In genomic region chrX:151359931-151360871, GRCh38 we compare ENCODE assay signal across 9 cellular contexts.
A peak's percentile ranks its signal among the peaks of the same experiment; 100 is the strongest.
DNase-seq lines count a peak whose midpoint lies in the region; ATAC-seq, FAIRE-seq and TF ChIP-seq lines count a peak whose summit lies in the region.
"Had no signal": no experiment of that assay in that cellular context is flagged by ENCODE, and none has a peak within 500 bp of the region (broad histone marks: within the 10 kb centered on the region; RNA-seq: fewer than 3 reads in every experiment).

No MANE protein-coding gene starts in this region.

- DNase-seq in AG08396 (ENCODE audit: low spot score) (peak; percentile 37), GM18507 (ENCODE audit: extremely low spot score, insufficient read length, low read depth) (no peak), SW480 (ENCODE audit: low spot score) (peak; percentile 29), astrocyte of the spinal cord (ENCODE audit: low read depth, low spot score) (no peak), islet precursor cell (peak; percentile 62)
- DNase-seq in stimulated activated CD8-positive, alpha-beta memory T cell treated with anti-CD3 and anti-CD28 coated beads, Interleukin-2, amount 100 ng/mL, for 48 hours (ENCODE audit: low read depth in 2 of 2): peak; percentile 23 to 34

- FAIRE-seq in GM18507 (lab: Jason Lieb, UNC): peak; percentile 57

- peak; percentile 76 for ATAC-seq in HG03432 (IDR thresholded peaks at IDR 0.05; ENCODE audit: unreplicated experiment)
- ATAC-seq in GM18861 (IDR thresholded peaks at IDR 0.05; ENCODE audit: unreplicated experiment): no peak

- peak; percentile 70 for TF ChIP-seq CTCF in astrocyte of the spinal cord (IDR thresholded peaks at IDR 0.05; ENCODE audit: low read depth, low read length)

- no peak overlapping the region for H3K4me3 ChIP-seq in astrocyte of the spinal cord (ENCODE audit: low read depth, low read length)
- H3K4me3 ChIP-seq: lung had no signal

- in situ Hi-C loops in astrocyte of the spinal cord (cut with HindIII; ENCODE audit: low sequenced_read_pairs): no loop called here

Comparison
In these comparisons a context has a peak if more than half of its experiments do, and no peak if none do; other contexts are left out.
1. DNase-seq: peak in AG08396 (single experiment), SW480 (single experiment), islet precursor cell (single experiment) and stimulated activated CD8-positive, alpha-beta memory T cell treated with anti-CD3 and anti-CD28 coated beads, Interleukin-2, amount 100 ng/mL, for 48 hours (2 of 2); none in GM18507 (single experiment) and astrocyte of the spinal cord (single experiment).